1 cellular context compared by ENCODE assay signal in genomic region chr2:11750917-11751316, GRCh38.
TF ChIP-seq lines count a peak whose summit lies in the region.

No MANE protein-coding gene starts in this region.

TF ChIP-seq in GM12878, 131 proteins besides CTCF, POLR2A, EP300 and RAD21:
- TF ChIP-seq, protein P1, sequence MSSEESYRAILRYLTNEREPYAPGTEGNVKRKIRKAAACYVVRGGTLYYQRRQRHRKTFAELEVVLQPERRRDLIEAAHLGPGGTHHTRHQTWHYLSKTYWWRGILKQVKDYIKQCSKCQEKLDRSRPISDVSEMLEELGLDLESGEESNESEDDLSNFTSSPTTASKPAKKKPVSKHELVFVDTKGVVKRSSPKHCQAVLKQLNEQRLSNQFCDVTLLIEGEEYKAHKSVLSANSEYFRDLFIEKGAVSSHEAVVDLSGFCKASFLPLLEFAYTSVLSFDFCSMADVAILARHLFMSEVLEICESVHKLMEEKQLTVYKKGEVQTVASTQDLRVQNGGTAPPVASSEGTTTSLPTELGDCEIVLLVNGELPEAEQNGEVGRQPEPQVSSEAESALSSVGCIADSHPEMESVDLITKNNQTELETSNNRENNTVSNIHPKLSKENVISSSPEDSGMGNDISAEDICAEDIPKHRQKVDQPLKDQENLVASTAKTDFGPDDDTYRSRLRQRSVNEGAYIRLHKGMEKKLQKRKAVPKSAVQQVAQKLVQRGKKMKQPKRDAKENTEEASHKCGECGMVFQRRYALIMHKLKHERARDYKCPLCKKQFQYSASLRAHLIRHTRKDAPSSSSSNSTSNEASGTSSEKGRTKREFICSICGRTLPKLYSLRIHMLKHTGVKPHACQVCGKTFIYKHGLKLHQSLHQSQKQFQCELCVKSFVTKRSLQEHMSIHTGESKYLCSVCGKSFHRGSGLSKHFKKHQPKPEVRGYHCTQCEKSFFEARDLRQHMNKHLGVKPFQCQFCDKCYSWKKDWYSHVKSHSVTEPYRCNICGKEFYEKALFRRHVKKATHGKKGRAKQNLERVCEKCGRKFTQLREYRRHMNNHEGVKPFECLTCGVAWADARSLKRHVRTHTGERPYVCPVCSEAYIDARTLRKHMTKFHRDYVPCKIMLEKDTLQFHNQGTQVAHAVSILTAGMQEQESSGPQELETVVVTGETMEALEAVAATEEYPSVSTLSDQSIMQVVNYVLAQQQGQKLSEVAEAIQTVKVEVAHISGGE (CRISPR knock-in tag; IDR thresholded peaks at IDR 0.05) = no peak
- TF ChIP-seq JUNB (IDR thresholded peaks at IDR 0.05) (no peak), IKZF1 (conservative IDR thresholded peaks at IDR 0.05) (peak; percentile 74), ZNF384 (IDR thresholded peaks at IDR 0.05; ENCODE audit: borderline replicate concordance, low read depth, low read length) (no peak), POLR2AphosphoS5 (IDR thresholded peaks at IDR 0.05; ENCODE audit: low read length) (0 out of 2 replicates have a peak, but pooled peaks have one; percentile 24), BHLHE40 (IDR thresholded peaks at IDR 0.05; ENCODE audit: borderline replicate concordance in 1 of 2, low read depth in 2 of 2, low read length in 1 of 2) (peak; percentile 96 to 97), POU2F2 (IDR thresholded peaks at IDR 0.05; ENCODE audit: borderline replicate concordance, low read depth, low read length) (peak; percentile 51; the same call in 1 of the 3 replicates), MYB (IDR thresholded peaks at IDR 0.05; ENCODE audit: borderline replicate concordance, low read depth, low read length) (no peak), PBX3 (IDR thresholded peaks at IDR 0.05; ENCODE audit: insufficient replicate concordance, low read depth, low read length) (peak; percentile 74), TBL1XR1 (IDR thresholded peaks at IDR 0.05; ENCODE audit: low read depth, low read length) (no peak), EED (IDR thresholded peaks at IDR 0.05; ENCODE audit: low read depth) (peak; percentile 24; the same call in 1 of the 2 replicates), ZSCAN29 (IDR thresholded peaks at IDR 0.05) (no peak), SPI1 (IDR thresholded peaks at IDR 0.05; ENCODE audit: borderline replicate concordance, insufficient read depth, low read depth, low read length) (no peak), NR2F1 (conservative IDR thresholded peaks at IDR 0.05) (peak; percentile 66; the same call in 1 of the 2 replicates), IKZF2 (IDR thresholded peaks at IDR 0.05) (peak; percentile 61 to 72), PKNOX1 (IDR thresholded peaks at IDR 0.05) (peak; percentile 69), BACH1 (IDR thresholded peaks at IDR 0.05; ENCODE audit: borderline replicate concordance) (no peak; the same call in 1 of the 2 replicates), CREM (IDR thresholded peaks at IDR 0.05; ENCODE audit: low read depth) (0 out of 2 replicates have a peak, but pooled peaks have one; percentile 15), CHD1 (IDR thresholded peaks at IDR 0.05; ENCODE audit: low read depth, low read length) (no peak), BCL11A (IDR thresholded peaks at IDR 0.05; ENCODE audit: low read depth, low read length) (0 out of 2 replicates have a peak, but pooled peaks have one; percentile 29), EGR1 (IDR thresholded peaks at IDR 0.05; ENCODE audit: borderline replicate concordance in 1 of 2, low read depth in 2 of 2, low read length in 2 of 2) (no peak), SMARCA5 (IDR thresholded peaks at IDR 0.05) (0 out of 2 replicates have a peak, but pooled peaks have one; percentile 7), RUNX3 (IDR thresholded peaks at IDR 0.05; ENCODE audit: low read length) (peak; percentile 75), MTA2 (IDR thresholded peaks at IDR 0.05; ENCODE audit: low read depth) (peak; percentile 46; the same call in 1 of the 2 replicates), ZNF217 (IDR thresholded peaks at IDR 0.05) (no peak), TCF12 (IDR thresholded peaks at IDR 0.05; ENCODE audit: low read depth, low read length) (0 out of 2 replicates have a peak, but pooled peaks have one; percentile 50), DPF2 (IDR thresholded peaks at IDR 0.05) (peak; percentile 66; the same call in 1 of the 2 replicates)
- TF ChIP-seq, protein P2, sequence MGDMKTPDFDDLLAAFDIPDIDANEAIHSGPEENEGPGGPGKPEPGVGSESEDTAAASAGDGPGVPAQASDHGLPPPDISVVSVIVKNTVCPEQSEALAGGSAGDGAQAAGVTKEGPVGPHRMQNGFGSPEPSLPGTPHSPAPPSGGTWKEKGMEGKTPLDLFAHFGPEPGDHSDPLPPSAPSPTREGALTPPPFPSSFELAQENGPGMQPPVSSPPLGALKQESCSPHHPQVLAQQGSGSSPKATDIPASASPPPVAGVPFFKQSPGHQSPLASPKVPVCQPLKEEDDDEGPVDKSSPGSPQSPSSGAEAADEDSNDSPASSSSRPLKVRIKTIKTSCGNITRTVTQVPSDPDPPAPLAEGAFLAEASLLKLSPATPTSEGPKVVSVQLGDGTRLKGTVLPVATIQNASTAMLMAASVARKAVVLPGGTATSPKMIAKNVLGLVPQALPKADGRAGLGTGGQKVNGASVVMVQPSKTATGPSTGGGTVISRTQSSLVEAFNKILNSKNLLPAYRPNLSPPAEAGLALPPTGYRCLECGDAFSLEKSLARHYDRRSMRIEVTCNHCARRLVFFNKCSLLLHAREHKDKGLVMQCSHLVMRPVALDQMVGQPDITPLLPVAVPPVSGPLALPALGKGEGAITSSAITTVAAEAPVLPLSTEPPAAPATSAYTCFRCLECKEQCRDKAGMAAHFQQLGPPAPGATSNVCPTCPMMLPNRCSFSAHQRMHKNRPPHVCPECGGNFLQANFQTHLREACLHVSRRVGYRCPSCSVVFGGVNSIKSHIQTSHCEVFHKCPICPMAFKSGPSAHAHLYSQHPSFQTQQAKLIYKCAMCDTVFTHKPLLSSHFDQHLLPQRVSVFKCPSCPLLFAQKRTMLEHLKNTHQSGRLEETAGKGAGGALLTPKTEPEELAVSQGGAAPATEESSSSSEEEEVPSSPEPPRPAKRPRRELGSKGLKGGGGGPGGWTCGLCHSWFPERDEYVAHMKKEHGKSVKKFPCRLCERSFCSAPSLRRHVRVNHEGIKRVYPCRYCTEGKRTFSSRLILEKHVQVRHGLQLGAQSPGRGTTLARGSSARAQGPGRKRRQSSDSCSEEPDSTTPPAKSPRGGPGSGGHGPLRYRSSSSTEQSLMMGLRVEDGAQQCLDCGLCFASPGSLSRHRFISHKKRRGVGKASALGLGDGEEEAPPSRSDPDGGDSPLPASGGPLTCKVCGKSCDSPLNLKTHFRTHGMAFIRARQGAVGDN (IDR thresholded peaks at IDR 0.05) = peak; percentile 45; the same call in 1 of the 2 replicates
- TF ChIP-seq, protein P3, sequence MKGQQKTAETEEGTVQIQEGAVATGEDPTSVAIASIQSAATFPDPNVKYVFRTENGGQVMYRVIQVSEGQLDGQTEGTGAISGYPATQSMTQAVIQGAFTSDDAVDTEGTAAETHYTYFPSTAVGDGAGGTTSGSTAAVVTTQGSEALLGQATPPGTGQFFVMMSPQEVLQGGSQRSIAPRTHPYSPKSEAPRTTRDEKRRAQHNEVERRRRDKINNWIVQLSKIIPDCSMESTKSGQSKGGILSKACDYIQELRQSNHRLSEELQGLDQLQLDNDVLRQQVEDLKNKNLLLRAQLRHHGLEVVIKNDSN (IDR thresholded peaks at IDR 0.05; ENCODE audit: borderline replicate concordance, extremely low read length, insufficient read depth, low read depth, low read length) = no peak
- TF ChIP-seq, protein P4, sequence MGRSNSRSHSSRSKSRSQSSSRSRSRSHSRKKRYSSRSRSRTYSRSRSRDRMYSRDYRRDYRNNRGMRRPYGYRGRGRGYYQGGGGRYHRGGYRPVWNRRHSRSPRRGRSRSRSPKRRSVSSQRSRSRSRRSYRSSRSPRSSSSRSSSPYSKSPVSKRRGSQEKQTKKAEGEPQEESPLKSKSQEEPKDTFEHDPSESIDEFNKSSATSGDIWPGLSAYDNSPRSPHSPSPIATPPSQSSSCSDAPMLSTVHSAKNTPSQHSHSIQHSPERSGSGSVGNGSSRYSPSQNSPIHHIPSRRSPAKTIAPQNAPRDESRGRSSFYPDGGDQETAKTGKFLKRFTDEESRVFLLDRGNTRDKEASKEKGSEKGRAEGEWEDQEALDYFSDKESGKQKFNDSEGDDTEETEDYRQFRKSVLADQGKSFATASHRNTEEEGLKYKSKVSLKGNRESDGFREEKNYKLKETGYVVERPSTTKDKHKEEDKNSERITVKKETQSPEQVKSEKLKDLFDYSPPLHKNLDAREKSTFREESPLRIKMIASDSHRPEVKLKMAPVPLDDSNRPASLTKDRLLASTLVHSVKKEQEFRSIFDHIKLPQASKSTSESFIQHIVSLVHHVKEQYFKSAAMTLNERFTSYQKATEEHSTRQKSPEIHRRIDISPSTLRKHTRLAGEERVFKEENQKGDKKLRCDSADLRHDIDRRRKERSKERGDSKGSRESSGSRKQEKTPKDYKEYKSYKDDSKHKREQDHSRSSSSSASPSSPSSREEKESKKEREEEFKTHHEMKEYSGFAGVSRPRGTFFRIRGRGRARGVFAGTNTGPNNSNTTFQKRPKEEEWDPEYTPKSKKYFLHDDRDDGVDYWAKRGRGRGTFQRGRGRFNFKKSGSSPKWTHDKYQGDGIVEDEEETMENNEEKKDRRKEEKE (IDR thresholded peaks at IDR 0.05) = no peak
- TF ChIP-seq, protein P5, sequence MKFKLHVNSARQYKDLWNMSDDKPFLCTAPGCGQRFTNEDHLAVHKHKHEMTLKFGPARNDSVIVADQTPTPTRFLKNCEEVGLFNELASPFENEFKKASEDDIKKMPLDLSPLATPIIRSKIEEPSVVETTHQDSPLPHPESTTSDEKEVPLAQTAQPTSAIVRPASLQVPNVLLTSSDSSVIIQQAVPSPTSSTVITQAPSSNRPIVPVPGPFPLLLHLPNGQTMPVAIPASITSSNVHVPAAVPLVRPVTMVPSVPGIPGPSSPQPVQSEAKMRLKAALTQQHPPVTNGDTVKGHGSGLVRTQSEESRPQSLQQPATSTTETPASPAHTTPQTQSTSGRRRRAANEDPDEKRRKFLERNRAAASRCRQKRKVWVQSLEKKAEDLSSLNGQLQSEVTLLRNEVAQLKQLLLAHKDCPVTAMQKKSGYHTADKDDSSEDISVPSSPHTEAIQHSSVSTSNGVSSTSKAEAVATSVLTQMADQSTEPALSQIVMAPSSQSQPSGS (IDR thresholded peaks at IDR 0.05; ENCODE audit: low read length) = no peak
TF ChIP-seq in GM12878: peak in this region for 17.
